Comparison of ENCODE assay signal across 11 cellular contexts in genomic region chr12:112908548-112908947, GRCh38. TPM values are rescaled to one million over a fixed set of nuclear protein-coding genes. Genes with fewer than 3 reads are reported as not detected.
DNase-seq lines count a peak whose midpoint lies in the region; ATAC-seq and TF ChIP-seq lines count a peak whose summit lies in the region.
"Had no signal": no experiment of that assay in that cellular context is flagged by ENCODE, and none has a peak within 500 bp of the region (broad histone marks: within the 10 kb centered on the region; RNA-seq: fewer than 3 reads in every experiment).

No MANE protein-coding gene starts in this region.

- H3K27me3 Mint-ChIP-seq in CD4-positive, CD25-positive, alpha-beta regulatory T cell, result no peaks in the 10 kb centered on the region
- no peaks in the 10 kb centered on the region for H3K27me3 Mint-ChIP-seq in central memory CD8-positive, alpha-beta T cell

- peaks cover 0 to 13% (median 8%) of the 10 kb centered on the region in 7 donors for H3K9me3 Mint-ChIP-seq in CD4-positive, CD25-positive, alpha-beta regulatory T cell
- peaks cover 9% of the 10 kb centered on the region for H3K9me3 Mint-ChIP-seq in central memory CD8-positive, alpha-beta T cell

- no peaks in the 10 kb centered on the region for H3K27me3 ChIP-seq in CD4-positive, CD25-positive, alpha-beta regulatory T cell (ENCODE audit: control insufficient read depth, insufficient read depth, low read length)
- H3K27me3 ChIP-seq in trophoblast cell (ENCODE audit: insufficient read depth, low read length) (no peaks in the 10 kb centered on the region), tibial artery (no peaks in the 10 kb centered on the region)

- peaks cover 19 to 94% (median 70%) of the 10 kb centered on the region in 4 donors for H3K4me1 Mint-ChIP-seq in CD4-positive, CD25-positive, alpha-beta regulatory T cell
- peaks cover 59% of the 10 kb centered on the region for H3K4me1 Mint-ChIP-seq in central memory CD8-positive, alpha-beta T cell

- peaks cover 23% of the 10 kb centered on the region for H3K36me3 ChIP-seq in CD4-positive, CD25-positive, alpha-beta regulatory T cell (ENCODE audit: control insufficient read depth, insufficient read depth, low read length)
- peaks cover 5% of the 10 kb centered on the region for H3K36me3 ChIP-seq in SK-N-MC (ENCODE audit: insufficient read depth, low read length)
- no peaks in the 10 kb centered on the region for H3K36me3 ChIP-seq in trophoblast cell (ENCODE audit: control insufficient read depth in 1 of 2, insufficient read depth in 2 of 2, low read length in 2 of 2)
- peaks cover 0 to 12% (median 10%) of the 10 kb centered on the region in 3 donors for H3K36me3 ChIP-seq in tibial artery

- H3K4me3 ChIP-seq in CD4-positive, CD25-positive, alpha-beta regulatory T cell (ENCODE audit: low read depth, low read length), result peak overlapping the region; percentile 98
- H3K4me3 ChIP-seq in SK-N-MC, result no peak overlapping the region; the same call in 1 of the 2 replicates
- no peak overlapping the region for H3K4me3 ChIP-seq in trophoblast cell (ENCODE audit: low read depth, low read length)
- no peak overlapping the region for H3K4me3 ChIP-seq in tibial artery

- no peak overlapping the region for H3K4ac ChIP-seq in trophoblast cell (ENCODE audit: low read depth, low read length)

- H3K14ac ChIP-seq in trophoblast cell (ENCODE audit: low read length), result no peak overlapping the region

- H4K12ac ChIP-seq in trophoblast cell (ENCODE audit: low read depth, low read length), result no peak overlapping the region

- H3K9me3 ChIP-seq in CD4-positive, CD25-positive, alpha-beta regulatory T cell (ENCODE audit: control insufficient read depth in 2 of 2, low read length in 2 of 2), result peaks cover 11 to 12% of the 10 kb centered on the region in 2 experiments
- H3K9me3 ChIP-seq in SK-N-MC (ENCODE audit: low read depth, low read length), result peaks cover 3% of the 10 kb centered on the region; the same call in 1 of the 2 replicates
- H3K9me3 ChIP-seq in trophoblast cell (ENCODE audit: insufficient read depth, low read depth, low read length), result peaks cover 2% of the 10 kb centered on the region
- H3K9me3 ChIP-seq in tibial artery, result peaks cover 0 to 14% (median 10%) of the 10 kb centered on the region in 3 donors

- H2AK5ac ChIP-seq in trophoblast cell (ENCODE audit: low read length), result no peak overlapping the region

- H2BK120ac ChIP-seq in trophoblast cell (ENCODE audit: insufficient read depth, low read length, poor library complexity), result no peak overlapping the region

- peaks cover 32% of the 10 kb centered on the region for H3K36me3 Mint-ChIP-seq in CD4-positive, CD25-positive, alpha-beta regulatory T cell
- peaks cover 13% of the 10 kb centered on the region for H3K36me3 Mint-ChIP-seq in central memory CD8-positive, alpha-beta T cell (ENCODE audit: insufficient read depth)

- no peaks in the 10 kb centered on the region for H3K79me2 ChIP-seq in trophoblast cell (ENCODE audit: control insufficient read depth, insufficient read depth, low read length, poor library complexity)

- no peaks in the 10 kb centered on the region for H3K79me1 ChIP-seq in trophoblast cell (ENCODE audit: low read length)

- peak overlapping the region; percentile 5 for H3K9ac ChIP-seq in SK-N-MC (ENCODE audit: insufficient read length)
- H3K9ac ChIP-seq in trophoblast cell (ENCODE audit: low read length), result no peak overlapping the region

- WGBS in trophoblast cell (ENCODE audit: extremely low coverage, insufficient coverage, insufficient read length), result no CpG with 5 or more reads among the region's 12 CpGs

- no peak overlapping the region for H2BK12ac ChIP-seq in trophoblast cell (ENCODE audit: low read length)

- no peak overlapping the region for H3K4me2 ChIP-seq in trophoblast cell (ENCODE audit: low read length)

- peak overlapping the region; percentile 94 to 97 (median 97) for H3K27ac Mint-ChIP-seq in CD4-positive, CD25-positive, alpha-beta regulatory T cell
- peak overlapping the region; percentile 94 for H3K27ac Mint-ChIP-seq in central memory CD8-positive, alpha-beta T cell (ENCODE audit: low read depth)

- intact Hi-C loops in tibial artery (cut with DNase I; ENCODE audit: low total_unique reads), result no loop called here

- no peak overlapping the region for H3K23ac ChIP-seq in trophoblast cell (ENCODE audit: low read length)

- peak overlapping the region; percentile 93 to 99 (median 96) for H3K4me3 Mint-ChIP-seq in CD4-positive, CD25-positive, alpha-beta regulatory T cell
- peak overlapping the region; percentile 97 for H3K4me3 Mint-ChIP-seq in central memory CD8-positive, alpha-beta T cell

- peaks cover 69% of the 10 kb centered on the region for H3K4me1 ChIP-seq in CD4-positive, CD25-positive, alpha-beta regulatory T cell (ENCODE audit: control insufficient read depth, insufficient read depth, low read length, poor library complexity, severe bottlenecking)
- H3K4me1 ChIP-seq in trophoblast cell (ENCODE audit: control insufficient read depth in 1 of 2, insufficient read depth in 2 of 2, low read length in 2 of 2), result peaks cover 0 to 3% of the 10 kb centered on the region in 2 experiments
- peaks cover 0 to 37% (median 17%) of the 10 kb centered on the region in 4 donors for H3K4me1 ChIP-seq in tibial artery

- no peak overlapping the region for H4K91ac ChIP-seq in trophoblast cell (ENCODE audit: low read depth, low read length)

- TF ChIP-seq CTCF in tibial artery (IDR thresholded peaks at IDR 0.05), result no peak

- peak overlapping the region; percentile 50 for H2AFZ ChIP-seq in trophoblast cell (ENCODE audit: insufficient read depth, low read length, poor library complexity)

- peak overlapping the region; percentile 75 for H3K27ac ChIP-seq in CD4-positive, CD25-positive, alpha-beta regulatory T cell (ENCODE audit: insufficient read depth, low read length, poor library complexity, severe bottlenecking)
- H3K27ac ChIP-seq in SK-N-MC (no peak overlapping the region), trophoblast cell (ENCODE audit: low read depth, low read length) (no peak overlapping the region), tibial artery (no peak overlapping the region)

- no peak overlapping the region for H2BK5ac ChIP-seq in trophoblast cell (ENCODE audit: low read depth, low read length, poor library complexity)

- no peak overlapping the region for H3K18ac ChIP-seq in trophoblast cell (ENCODE audit: low read length)

- no peak overlapping the region for H4K8ac ChIP-seq in trophoblast cell (ENCODE audit: low read depth, low read length)

- peak in 1 of 3 donors; percentile 27 for DNase-seq in CD4-positive, CD25-positive, alpha-beta regulatory T cell
- DNase-seq in SK-N-MC (ENCODE audit: low read depth, low spot score), result no peak
- DNase-seq in central memory CD8-positive, alpha-beta T cell (ENCODE audit: low spot score in 2 of 2), result no peak
- DNase-seq in trophoblast cell, result no peak
- DNase-seq in NCI-H524 (lab: John Stamatoyannopoulos, UW), result no peak
- DNase-seq in tibial artery, result no peak
- DNase-seq: activated CD4-positive, CD25-positive, alpha-beta regulatory T cell; NCI-H1048 had no signal

- ATAC-seq in CD4-positive, CD25-positive, alpha-beta regulatory T cell (ENCODE audit: low read depth in 2 of 2), result no peak
- no peak for ATAC-seq in central memory CD8-positive, alpha-beta T cell (replicated peaks; ENCODE audit: extremely low read depth, poor library complexity, severe bottlenecking)
- no peak for ATAC-seq in GM21447 (IDR thresholded peaks at IDR 0.05; ENCODE audit: unreplicated experiment)
- no peak for ATAC-seq in HG03025 (IDR thresholded peaks at IDR 0.05; ENCODE audit: low FRiP score, unreplicated experiment)

RNA-seq across cellular contexts. Expression of gene OAS1, which starts 1.8 kb away (rescaled TPM):
- 44.2 TPM for total RNA-seq in CD4-positive, CD25-positive, alpha-beta regulatory T cell
- polyA plus RNA-seq in CD4-positive, CD25-positive, alpha-beta regulatory T cell, result 100 to 1,000 TPM in 3 of 4 donors, 10 to 100 TPM in 1; 95.4 to 115 (median 111) TPM
- polyA plus RNA-seq in trophoblast cell (2013), result 0.29 and 0.37 TPM in 2 replicates
- polyA plus RNA-seq: neural cell had no signal

RNA-seq across cellular contexts. Expression of gene OAS3, which starts 29.7 kb away (rescaled TPM):
- 36.5 TPM for total RNA-seq in CD4-positive, CD25-positive, alpha-beta regulatory T cell
- 10 to 100 TPM; 12.2 to 17.7 (median 14.5) TPM for polyA plus RNA-seq in CD4-positive, CD25-positive, alpha-beta regulatory T cell
- 0.15 and 0.22 TPM in 2 replicates for polyA plus RNA-seq in trophoblast cell (2013)
- polyA plus RNA-seq: neural cell had no signal
